In genomic region chr3:38117748-38118420, GRCh38 we compare ENCODE assay signal across 8 cellular contexts. TPM values are rescaled to one million over a fixed set of nuclear protein-coding genes. Genes with fewer than 3 reads are reported as not detected.
A peak's percentile ranks its signal among the peaks of the same experiment; 100 is the strongest.
DNase-seq lines count a peak whose midpoint lies in the region; ATAC-seq lines count a peak whose summit lies in the region.

No MANE protein-coding gene starts in this region.

- ATAC-seq in GM21390 (IDR thresholded peaks at IDR 0.05; ENCODE audit: unreplicated experiment) (peak; percentile 83), left colon (peak; percentile 79), HG03469 (IDR thresholded peaks at IDR 0.05; ENCODE audit: unreplicated experiment) (no peak)

- intact Hi-C loops in left colon (cut with DNase I, micrococcal nuclease), result no loop called here

- DNase-seq in ELR (ENCODE audit: low read depth), result peak; percentile 67
- DNase-seq in KBM-7, result peak; percentile 85
- DNase-seq in UCSD-AML1 (lab: John Stamatoyannopoulos, UW; ENCODE audit: unreplicated experiment), result peak; percentile 69
- DNase-seq in T47D (ENCODE audit: low read depth in 1 of 2, low spot score in 1 of 2), result peak; percentile 65 to 81
- DNase-seq in left colon, result peak; percentile 67 to 79
- peak; percentile 51 to 73 (median 55) for DNase-seq in stimulated activated CD4-positive, alpha-beta T cell treated with anti-CD3 and anti-CD28 coated beads, TNF-alpha, amount 100 ng/mL, for 24 hours (ENCODE audit: low read depth in 3 of 3)

- in situ Hi-C loops in KBM-7 (cut with MboI; ENCODE audit: low pct_unique_long_range_greater_than_20kb, low sequenced_read_pairs) (no loop called here), T47D (cut with HindIII; ENCODE audit: low pct_unique_long_range_greater_than_20kb, low sequenced_read_pairs) (no loop called here)

RNA-seq across cellular contexts. Expression of gene ACAA1, which starts 19.0 kb away (rescaled TPM):
- total RNA-seq in left colon, result 100 to 1,000 TPM; 177 to 186 TPM

RNA-seq across cellular contexts. Expression of gene MYD88, which starts 20.6 kb away (rescaled TPM):
- total RNA-seq in left colon, result 10 to 100 TPM; 66.1 to 76.4 TPM

RNA-seq across cellular contexts. Expression of gene OXSR1, which starts 47.5 kb away (rescaled TPM):
- total RNA-seq in left colon, result 10 to 100 TPM; 42.5 to 42.8 TPM
